14 cellular contexts compared by ENCODE assay signal in the genomic region with DNA sequence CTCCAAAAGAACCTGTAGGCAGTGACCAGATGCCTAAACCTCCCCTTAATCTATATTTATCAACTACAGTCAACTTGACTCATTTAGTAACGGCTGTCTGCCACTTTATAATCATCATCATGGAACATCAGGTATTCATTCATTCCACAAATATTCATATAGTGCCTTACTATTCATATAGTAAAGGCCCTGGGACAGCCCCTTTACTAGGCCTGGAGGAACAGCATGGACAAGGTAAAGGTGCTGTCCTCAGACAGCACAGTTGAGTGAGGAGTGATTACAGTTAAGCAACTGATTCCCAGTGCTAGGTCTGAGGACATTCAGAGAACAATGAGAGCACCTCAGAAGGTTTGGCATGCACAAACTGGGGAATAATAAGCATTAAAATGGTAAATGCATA.
DNase-seq lines count a peak whose midpoint lies in the region; ATAC-seq lines count a peak whose summit lies in the region.
"Had no signal": no experiment of that assay in that cellular context is flagged by ENCODE, and none has a peak within 500 bp of the region (broad histone marks: within the 10 kb centered on the region; RNA-seq: fewer than 3 reads in every experiment).

No MANE protein-coding gene starts in this region.

- H3K9me3 Mint-ChIP-seq in activated CD4-positive, alpha-beta T cell treated with anti-CD3 and anti-CD28 coated beads for 36 hours (ENCODE audit: low read depth) = peaks cover 4% of the 10 kb centered on the region
- H3K9me3 Mint-ChIP-seq in stimulated activated naive CD8-positive, alpha-beta T cell treated with anti-CD3 and anti-CD28 coated beads, Interleukin-15, amount 100 ng/mL, for 72 hours = peaks cover 0 to 7% of the 10 kb centered on the region in 2 donors
- H3K9me3 Mint-ChIP-seq: CD4-positive, alpha-beta T cell; CD8-positive, alpha-beta T cell had no signal

- no peak overlapping the region for H3K4me3 Mint-ChIP-seq in activated CD4-positive, alpha-beta T cell treated with anti-CD3 and anti-CD28 coated beads for 36 hours
- no peak overlapping the region for H3K4me3 Mint-ChIP-seq in stimulated activated naive CD8-positive, alpha-beta T cell treated with anti-CD3 and anti-CD28 coated beads, Interleukin-15, amount 100 ng/mL, for 72 hours
- H3K4me3 Mint-ChIP-seq: B cell; CD4-positive, alpha-beta T cell; CD8-positive, alpha-beta T cell had no signal

- intact Hi-C loops in activated CD4-positive, alpha-beta T cell treated with anti-CD3 and anti-CD28 coated beads for 36 hours (cut with DNase I, micrococcal nuclease) = no loop called here

- no peaks in the 10 kb centered on the region for H3K36me3 Mint-ChIP-seq in activated CD4-positive, alpha-beta T cell treated with anti-CD3 and anti-CD28 coated beads for 36 hours (ENCODE audit: low read depth)
- H3K36me3 Mint-ChIP-seq: CD8-positive, alpha-beta T cell had no signal

- CTCF ChIA-PET in activated CD4-positive, alpha-beta T cell treated with anti-CD3 and anti-CD28 coated beads for 36 hours (lab: Charles Lee) = no interaction called here

- H3K27me3 Mint-ChIP-seq in activated CD4-positive, alpha-beta T cell treated with anti-CD3 and anti-CD28 coated beads for 36 hours = peaks cover 15% of the 10 kb centered on the region
- peaks cover 24% of the 10 kb centered on the region for H3K27me3 Mint-ChIP-seq in stimulated activated naive CD8-positive, alpha-beta T cell treated with anti-CD3 and anti-CD28 coated beads, Interleukin-15, amount 100 ng/mL, for 72 hours
- H3K27me3 Mint-ChIP-seq: B cell had no signal

- no peak overlapping the region for H3K27ac Mint-ChIP-seq in activated CD4-positive, alpha-beta T cell treated with anti-CD3 and anti-CD28 coated beads for 36 hours
- peak overlapping the region in 1 of 2 donors; percentile 82 for H3K27ac Mint-ChIP-seq in stimulated activated naive CD8-positive, alpha-beta T cell treated with anti-CD3 and anti-CD28 coated beads, Interleukin-15, amount 100 ng/mL, for 72 hours
- H3K27ac Mint-ChIP-seq: B cell; CD4-positive, alpha-beta T cell; CD8-positive, alpha-beta T cell had no signal

- POLR2A ChIA-PET in activated CD4-positive, alpha-beta T cell treated with anti-CD3 and anti-CD28 coated beads for 36 hours (lab: Charles Lee) = no interaction called here

- no peak for DNase-seq in activated CD4-positive, alpha-beta T cell treated with anti-CD3 and anti-CD28 coated beads for 36 hours
- DNase-seq in activated CD4-positive, alpha-beta T cell treated with anti-CD3 and anti-CD28 coated beads for 1 hour = no peak
- DNase-seq in stimulated activated naive CD8-positive, alpha-beta T cell treated with anti-CD3 and anti-CD28 coated beads, Interleukin-15, Interleukin-2, amounts not matched to agents 100 U/mL and 50 U/mL, for 24 hours = no peak
- DNase-seq in stimulated activated naive CD8-positive, alpha-beta T cell treated with anti-CD3 and anti-CD28 coated beads, Interleukin-15, amount 100 ng/mL, for 72 hours = no peak
- DNase-seq: AML-193; Caco-2; Calu3; CD4-positive, alpha-beta T cell; CD8-positive, alpha-beta T cell; DMS79 treated with DMSO at 0.1 percent for 48 hours; GF-D8 had no signal

- peak; percentile 23 for ATAC-seq in activated CD4-positive, alpha-beta T cell treated with anti-CD3 and anti-CD28 coated beads for 36 hours
- ATAC-seq in stimulated activated naive CD8-positive, alpha-beta T cell treated with anti-CD3 and anti-CD28 coated beads, Interleukin-15, Interleukin-2, amounts not matched to agents 100 U/mL and 50 U/mL, for 24 hours = peak; percentile 40
- ATAC-seq in stimulated activated naive CD8-positive, alpha-beta T cell treated with anti-CD3 and anti-CD28 coated beads, Interleukin-15, amount 100 ng/mL, for 72 hours = no peak
- ATAC-seq in esophagus mucosa = no peak
- ATAC-seq: A549; CD8-positive, alpha-beta T cell had no signal

- no peaks in the 10 kb centered on the region for H3K4me1 Mint-ChIP-seq in activated CD4-positive, alpha-beta T cell treated with anti-CD3 and anti-CD28 coated beads for 36 hours
- no peaks in the 10 kb centered on the region for H3K4me1 Mint-ChIP-seq in stimulated activated naive CD8-positive, alpha-beta T cell treated with anti-CD3 and anti-CD28 coated beads, Interleukin-15, amount 100 ng/mL, for 72 hours
- H3K4me1 Mint-ChIP-seq: B cell had no signal

Comparison
In these comparisons a context has a peak if more than half of its experiments do, and no peak if none do; other contexts are left out.
1. ATAC-seq: peak in activated CD4-positive, alpha-beta T cell treated with anti-CD3 and anti-CD28 coated beads for 36 hours (single experiment) and stimulated activated naive CD8-positive, alpha-beta T cell treated with anti-CD3 and anti-CD28 coated beads, Interleukin-15, Interleukin-2, amounts not matched to agents 100 U/mL and 50 U/mL, for 24 hours (single experiment); none in stimulated activated naive CD8-positive, alpha-beta T cell treated with anti-CD3 and anti-CD28 coated beads, Interleukin-15, amount 100 ng/mL, for 72 hours (single experiment) and esophagus mucosa (single experiment).